Comparison of ENCODE assay signal across 10 cellular contexts in the genomic region with DNA sequence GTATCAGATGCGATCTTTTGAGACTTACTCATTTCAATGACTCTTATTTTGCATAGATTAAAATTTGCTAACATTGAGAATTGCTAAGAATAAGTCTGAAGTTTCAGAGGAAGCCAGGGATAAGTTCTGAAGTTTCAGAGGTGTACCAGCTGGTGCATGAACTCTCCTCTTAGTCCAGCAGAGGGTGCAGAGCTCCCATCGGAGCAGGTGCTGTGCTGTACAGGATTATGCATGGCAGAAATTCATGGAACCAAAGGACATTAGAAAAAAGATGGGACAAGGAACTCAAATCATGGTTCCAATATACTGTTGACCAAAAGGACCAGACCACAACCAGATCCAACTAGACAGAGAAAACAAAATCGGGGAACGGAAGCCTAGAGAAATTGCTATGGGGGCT. TPM values are rescaled to one million over a fixed set of nuclear protein-coding genes. Genes with fewer than 3 reads are reported as not detected.
A peak's percentile ranks its signal among the peaks of the same experiment; 100 is the strongest.
DNase-seq lines count a peak whose midpoint lies in the region; ATAC-seq, FAIRE-seq and TF ChIP-seq lines count a peak whose summit lies in the region.
"Had no signal": no experiment of that assay in that cellular context is flagged by ENCODE, and none has a peak within 500 bp of the region (broad histone marks: within the 10 kb centered on the region; RNA-seq: fewer than 3 reads in every experiment).

No MANE protein-coding gene starts in this region.

- POLR2A ChIA-PET in GM12878 (lab: Charles Lee): no interaction called here
- POLR2A ChIA-PET in CD8-positive, alpha-beta T cell (lab: Charles Lee): no interaction called here

- TF ChIP-seq POLR2A in GM12878 (IDR thresholded peaks at IDR 0.05; ENCODE audit: low read depth, low read length): no peak

- SMC1A ChIA-PET in GM12878 (lab: Charles Lee; ENCODE audit: uncharacterized antibody, unreplicated experiment): no interaction called here

- no peak overlapping the region for H3K4me3 Mint-ChIP-seq in progenitor cell of endocrine pancreas (ENCODE audit: low read depth)
- no peak overlapping the region for H3K4me3 Mint-ChIP-seq in CD8-positive, alpha-beta T cell

- TF ChIP-seq CTCF in LNCaP clone FGC (IDR thresholded peaks at IDR 0.05; ENCODE audit: control insufficient read depth, extremely low read depth, insufficient read depth): peak; percentile 63
- peak in 2 of 3 experiments; percentile 21 to 25; a peak in 2 of 6 replicates for TF ChIP-seq CTCF in GM12878 (IDR thresholded peaks at IDR 0.05 in 2 of 3, conservative IDR thresholded peaks at IDR 0.05 in 1 of 3; ENCODE audit: control insufficient read depth in 2 of 3, extremely low read depth in 1 of 3, insufficient read depth in 1 of 3, low read depth in 3 of 3, low read length in 3 of 3)
- peak; percentile 48 for TF ChIP-seq CTCF in progenitor cell of endocrine pancreas (IDR thresholded peaks at IDR 0.05; ENCODE audit: unreplicated experiment)
- TF ChIP-seq CTCF in CD8-positive, alpha-beta T cell (IDR thresholded peaks at IDR 0.05): no peak

- peak; percentile 32 for TF ChIP-seq RAD21 in GM12878 (IDR thresholded peaks at IDR 0.05; ENCODE audit: insufficient read depth, low read depth, low read length)

- ATAC-seq in GM19395 (IDR thresholded peaks at IDR 0.05; ENCODE audit: unreplicated experiment) (peak; percentile 69), GM12878 (peak; percentile 76), HG03442 (IDR thresholded peaks at IDR 0.05; ENCODE audit: unreplicated experiment) (no peak), left cardiac atrium (no peak)
- no peak for ATAC-seq in CD8-positive, alpha-beta T cell

- H3K27ac Mint-ChIP-seq in progenitor cell of endocrine pancreas: no peak overlapping the region
- H3K27ac Mint-ChIP-seq in CD8-positive, alpha-beta T cell: no peak overlapping the region

- 56% methylated on average over 4 of the region's 4 CpGs for WGBS in GM12878 (ENCODE audit: insufficient coverage, insufficient replicate concordance, low lambda C conversion rate, missing lambda C conversion rate)

- no peak overlapping the region for H3K27ac ChIP-seq in GM12878 (ENCODE audit: control insufficient read depth, insufficient read depth)
- no peak overlapping the region for H3K27ac ChIP-seq in CD8-positive, alpha-beta T cell (ENCODE audit: low read depth, low read length)
- H3K27ac ChIP-seq: epithelial cell of prostate had no signal

- BruUV-seq in GM12878 (replicated peaks; lab: Mats Ljungman, UMichigan): no TSS peak

- DNase-seq in LNCaP clone FGC (ENCODE audit: low read depth) (peak; percentile 1), GM12878 (ENCODE audit: low read depth, low spot score) (no peak), progenitor cell of endocrine pancreas (ENCODE audit: low spot score, unreplicated experiment) (no peak), NCI-H1436 (lab: John Stamatoyannopoulos, UW) (no peak), left cardiac atrium (no peak)
- no peak for DNase-seq in CD8-positive, alpha-beta T cell
- DNase-seq: NCI-H1048 had no signal

- H3K79me2 ChIP-seq in GM12878 (ENCODE audit: control insufficient read depth, insufficient read depth, low read length): no peaks in the 10 kb centered on the region

- RAD21 ChIA-PET in GM12878 (lab: Charles Lee; ENCODE audit: unreplicated experiment): no interaction called here

- H3K27me3 Mint-ChIP-seq in progenitor cell of endocrine pancreas: no peaks in the 10 kb centered on the region
- H3K27me3 Mint-ChIP-seq in CD8-positive, alpha-beta T cell (ENCODE audit: low read depth): no peaks in the 10 kb centered on the region

- H3K36me3 ChIP-seq in GM12878 (ENCODE audit: control insufficient read depth in 2 of 2, insufficient read depth in 2 of 2, low read length in 1 of 2): no peaks in the 10 kb centered on the region
- H3K36me3 ChIP-seq in CD8-positive, alpha-beta T cell (ENCODE audit: insufficient read depth, low read length): no peaks in the 10 kb centered on the region

- H3K9me3 ChIP-seq in GM12878 (replicated peaks; ENCODE audit: control insufficient read depth, insufficient read depth, low read length): no peaks in the 10 kb centered on the region
- no peaks in the 10 kb centered on the region for H3K9me3 ChIP-seq in CD8-positive, alpha-beta T cell (ENCODE audit: low read length)

- no peaks in the 10 kb centered on the region for H3K27me3 ChIP-seq in GM12878 (replicated peaks in 1 of 2; ENCODE audit: control insufficient read depth in 2 of 2, insufficient read depth in 2 of 2, low read length in 1 of 2)
- no peaks in the 10 kb centered on the region for H3K27me3 ChIP-seq in CD8-positive, alpha-beta T cell (ENCODE audit: insufficient read depth, low read length)

- H3K9me3 Mint-ChIP-seq in progenitor cell of endocrine pancreas (ENCODE audit: low read depth): peaks cover 10% of the 10 kb centered on the region
- no peaks in the 10 kb centered on the region for H3K9me3 Mint-ChIP-seq in CD8-positive, alpha-beta T cell

- H3K4me1 ChIP-seq in GM12878 (ENCODE audit: control insufficient read depth, insufficient read depth, low read length): no peaks in the 10 kb centered on the region
- no peaks in the 10 kb centered on the region for H3K4me1 ChIP-seq in CD8-positive, alpha-beta T cell (ENCODE audit: insufficient read depth, low read length)

- in situ Hi-C loops in GM12878 (cut with MboI): no loop called here

- no peak for FAIRE-seq in GM12878 (lab: Jason Lieb, UNC)

- no peak overlapping the region for H3K4me3 ChIP-seq in LNCaP clone FGC (ENCODE audit: low read depth, low read length)
- H3K4me3 ChIP-seq in GM12878: no peak overlapping the region
- H3K4me3 ChIP-seq in CD8-positive, alpha-beta T cell (ENCODE audit: low read depth, low read length): no peak overlapping the region

- H3K4me2 ChIP-seq in GM12878 (ENCODE audit: control insufficient read depth, insufficient read depth): no peak overlapping the region

- no peak overlapping the region for H2AFZ ChIP-seq in GM12878 (ENCODE audit: control insufficient read depth, low read depth, low read length)

- peaks cover 31% of the 10 kb centered on the region for H3K4me1 Mint-ChIP-seq in progenitor cell of endocrine pancreas (ENCODE audit: low read depth)
- H3K4me1 Mint-ChIP-seq in CD8-positive, alpha-beta T cell (ENCODE audit: low read depth): no peaks in the 10 kb centered on the region

- no peaks in the 10 kb centered on the region for H4K20me1 ChIP-seq in GM12878 (ENCODE audit: control insufficient read depth, insufficient read depth)

- no peak overlapping the region for H3K9ac ChIP-seq in GM12878 (ENCODE audit: control insufficient read depth, insufficient read depth, low read length)

- CTCF ChIA-PET in GM12878 (lab: Yijun Ruan, JAX): interaction anchor here (1.0 kb wide), 2 partner anchors 32 to 150 kb away, joined by 3 read pairs; no protein-coding TSS in a partner anchor
- CTCF ChIA-PET in CD8-positive, alpha-beta T cell (lab: Charles Lee): no interaction called here

- no peak for TF ChIP-seq EP300 in GM12878 (IDR thresholded peaks at IDR 0.05; ENCODE audit: borderline replicate concordance in 1 of 2, control insufficient read depth in 1 of 2, low read depth in 2 of 2, low read length in 2 of 2)

- intact Hi-C loops in GM12878 (cut with micrococcal nuclease; ENCODE audit: unreplicated experiment) (no loop called here), left cardiac atrium (cut with DNase I) (no loop called here)
- intact Hi-C loops in CD8-positive, alpha-beta T cell (cut with DNase I, micrococcal nuclease): no loop called here

- peaks cover 2% of the 10 kb centered on the region for H3K36me3 Mint-ChIP-seq in progenitor cell of endocrine pancreas (ENCODE audit: insufficient read depth)
- no peaks in the 10 kb centered on the region for H3K36me3 Mint-ChIP-seq in CD8-positive, alpha-beta T cell

TF ChIP-seq in GM12878, 131 proteins besides CTCF, POLR2A, EP300 and RAD21 (continues in another document):
- TF ChIP-seq JUND (IDR thresholded peaks at IDR 0.05; ENCODE audit: low read depth, low read length): no peak

RNA-seq across cellular contexts. Expression of a gene that starts 41.9 kb away (rescaled TPM):
- 0.19 and 0.32 TPM in 2 replicates for total RNA-seq in GM12878 (2013; cell fraction: nucleolus; rRNA removed)
- total RNA-seq in GM12878 (2014; rRNA removed) (not detected in 2 replicates), GM12878 (2014; rRNA removed; fragmentation: Illumina TruSeq; extraction: Trizol) (not detected in 2 replicates), GM12878 (2021) (0.03 TPM in 1 of 2 replicates, not detected in the other), progenitor cell of endocrine pancreas (1.2 and 1.6 TPM in 2 replicates), left cardiac atrium (under 1 TPM; 0.08 to 0.12 TPM)
- not detected for polyA plus RNA-seq in GM12878 (2011; ENCODE audit: low read depth)
- polyA plus RNA-seq in GM12878 (2011; rRNA removed) (0.16 and 0.23 TPM in 2 replicates), GM12878 (2014; fragmentation: Illumina TruSeq; extraction: Trizol) (0.01 TPM in 1 of 2 replicates, not detected in the other), GM12878 (2014; fragmentation: Nextera tagmentation; extraction: Ambion mirVana) (not detected), GM12878 (2014; rRNA removed) (not detected in 2 replicates), GM12878 (2016; fragmentation: Nextera tagmentation; extraction: Ambion mirVana) (under 1 TPM in 1 of 2 experiments, not detected in 1; 0.03 TPM)
- 0.05 and 0.12 TPM in 2 replicates for polyA plus RNA-seq in GM12878 (2011; cell fraction: cytosol; rRNA removed)
- 0.28 and 0.64 TPM in 2 replicates for polyA plus RNA-seq in GM12878 (2011; cell fraction: nucleus; rRNA removed)
- 0.01 TPM in 1 of 2 replicates, not detected in the other for polyA plus RNA-seq in GM12878 (2012)
- 0.10 and 0.29 TPM in 2 replicates for polyA minus RNA-seq in GM12878 (2011; rRNA and poly(A)+ RNA removed)
- not detected in 2 replicates for polyA minus RNA-seq in GM12878 (2011; cell fraction: cytosol; rRNA and poly(A)+ RNA removed)
- 0.19 and 0.36 TPM in 2 replicates for polyA minus RNA-seq in GM12878 (2011; cell fraction: nucleus; rRNA and poly(A)+ RNA removed)
- not detected for total RNA-seq in CD8-positive, alpha-beta T cell

Comparison
In these comparisons a context has a peak if more than half of its experiments do, and no peak if none do; other contexts are left out.
1. ATAC-seq: peak in GM19395 (single experiment) and GM12878 (single experiment); none in HG03442 (single experiment), CD8-positive, alpha-beta T cell (single experiment) and left cardiac atrium (0 of 2).